9 cellular contexts compared by ENCODE assay signal in the genomic region with DNA sequence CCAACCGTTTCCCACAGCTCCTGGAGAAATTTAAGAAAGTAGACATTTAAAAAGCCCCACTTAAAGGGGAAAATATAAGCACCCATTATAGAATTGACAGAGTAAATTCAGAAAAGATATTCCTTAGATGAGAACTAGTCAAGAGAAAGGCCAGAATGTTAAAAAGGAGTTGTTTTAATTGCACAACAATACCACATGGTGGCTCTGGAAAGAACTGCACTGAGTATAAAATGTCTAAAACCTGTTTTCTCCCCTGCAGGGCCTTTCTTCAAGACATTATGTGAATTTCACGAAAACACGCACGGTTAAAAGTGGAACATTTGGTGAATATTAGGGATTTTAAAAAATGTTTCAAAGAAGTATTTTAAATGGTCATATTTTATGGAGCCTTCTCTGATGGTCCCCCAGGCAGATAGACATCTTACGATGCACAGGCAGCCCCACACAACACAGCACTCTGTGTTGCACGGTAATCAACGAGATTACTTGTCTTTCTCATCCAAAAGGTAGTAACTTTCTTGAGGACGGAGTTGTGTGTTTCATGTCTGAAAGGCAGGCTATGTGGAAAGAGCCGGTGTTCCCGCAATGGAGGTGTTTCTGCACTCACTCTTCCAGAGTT.
DNase-seq lines count a peak whose midpoint lies in the region; ATAC-seq and TF ChIP-seq lines count a peak whose summit lies in the region.
"Had no signal": no experiment of that assay in that cellular context is flagged by ENCODE, and none has a peak within 500 bp of the region (broad histone marks: within the 10 kb centered on the region; RNA-seq: fewer than 3 reads in every experiment).

No MANE protein-coding gene starts in this region.

- H3K27ac Mint-ChIP-seq in mesothelial cell of epicardium: no peak overlapping the region
- H3K27ac Mint-ChIP-seq in natural killer cell treated with Interleukin-12 subunit alpha and Interleukin-12 subunit beta and Interleukin-15 and Interleukin-18, amount 100 ng/mL, for 72 hours: no peak overlapping the region

- peaks cover 9% of the 10 kb centered on the region for H3K27me3 Mint-ChIP-seq in mesothelial cell of epicardium (ENCODE audit: low read depth)
- H3K27me3 Mint-ChIP-seq in natural killer cell treated with Interleukin-12 subunit alpha and Interleukin-12 subunit beta and Interleukin-15 and Interleukin-18, amount 100 ng/mL, for 72 hours: peaks cover 0 to 6% of the 10 kb centered on the region in 2 donors

- no peak overlapping the region for H3K4me3 Mint-ChIP-seq in mesothelial cell of epicardium
- H3K4me3 Mint-ChIP-seq in natural killer cell treated with Interleukin-12 subunit alpha and Interleukin-12 subunit beta and Interleukin-15 and Interleukin-18, amount 100 ng/mL, for 72 hours: no peak overlapping the region

- H3K36me3 Mint-ChIP-seq in mesothelial cell of epicardium: no peaks in the 10 kb centered on the region
- H3K36me3 Mint-ChIP-seq in natural killer cell treated with Interleukin-12 subunit alpha and Interleukin-12 subunit beta and Interleukin-15 and Interleukin-18, amount 100 ng/mL, for 72 hours: no peaks in the 10 kb centered on the region

- ATAC-seq in GM19023 (IDR thresholded peaks at IDR 0.05; ENCODE audit: unreplicated experiment): no peak
- no peak for ATAC-seq in GM18517 (IDR thresholded peaks at IDR 0.05; ENCODE audit: unreplicated experiment)
- ATAC-seq in natural killer cell treated with Interleukin-12 subunit alpha and Interleukin-12 subunit beta and Interleukin-15 and Interleukin-18, amount 100 ng/mL, for 72 hours: no peak

- DNase-seq in COLO829 (ENCODE audit: low spot score) (peak; percentile 66), NB4 (ENCODE audit: low read depth) (peak; percentile 22), choroid plexus epithelial cell (ENCODE audit: low read depth) (peak; percentile 74), mesothelial cell of epicardium (ENCODE audit: low spot score in 2 of 2, unreplicated experiment in 2 of 2) (no peak)
- no peak for DNase-seq in activated CD4-positive, alpha-beta T cell treated with anti-CD3 and anti-CD28 coated beads, Interleukin-2, amount 50 U/mL, for 1 hour
- no peak for DNase-seq in natural killer cell treated with Interleukin-12 subunit alpha and Interleukin-12 subunit beta and Interleukin-15 and Interleukin-18, amount 100 ng/mL, for 72 hours (ENCODE audit: low spot score)
- DNase-seq: activated naive CD4-positive, alpha-beta T cell treated with Interleukin-2 at 50 U/mL for 16 hours had no signal

- TF ChIP-seq CTCF in NB4 (IDR thresholded peaks at IDR 0.05; ENCODE audit: low read depth, low read length) (no peak), choroid plexus epithelial cell (conservative IDR thresholded peaks at IDR 0.05; ENCODE audit: low read depth, low read length) (peak; percentile 69), mesothelial cell of epicardium (IDR thresholded peaks at IDR 0.05; ENCODE audit: unreplicated experiment) (peak; percentile 57)

- no peak overlapping the region for H3K4me3 ChIP-seq in NB4 (ENCODE audit: low read depth, low read length)
- H3K4me3 ChIP-seq in choroid plexus epithelial cell (ENCODE audit: low read depth, low read length): no peak overlapping the region

- no peak for TF ChIP-seq POLR2A in NB4 (IDR thresholded peaks at IDR 0.05; ENCODE audit: extremely low read depth, insufficient read length)

- H3K9me3 Mint-ChIP-seq in mesothelial cell of epicardium: peaks cover 8% of the 10 kb centered on the region
- H3K9me3 Mint-ChIP-seq in natural killer cell treated with Interleukin-12 subunit alpha and Interleukin-12 subunit beta and Interleukin-15 and Interleukin-18, amount 100 ng/mL, for 72 hours: no peaks in the 10 kb centered on the region

- H3K4me1 Mint-ChIP-seq in mesothelial cell of epicardium: no peaks in the 10 kb centered on the region
- no peaks in the 10 kb centered on the region for H3K4me1 Mint-ChIP-seq in natural killer cell treated with Interleukin-12 subunit alpha and Interleukin-12 subunit beta and Interleukin-15 and Interleukin-18, amount 100 ng/mL, for 72 hours (ENCODE audit: low read depth in 2 of 2)

Comparison
In these comparisons a context has a peak if more than half of its experiments do, and no peak if none do; other contexts are left out.
1. DNase-seq: peak in COLO829 (single experiment), NB4 (single experiment) and choroid plexus epithelial cell (single experiment); none in mesothelial cell of epicardium (0 of 2), activated CD4-positive, alpha-beta T cell treated with anti-CD3 and anti-CD28 coated beads, Interleukin-2, amount 50 U/mL, for 1 hour (single experiment) and natural killer cell treated with Interleukin-12 subunit alpha and Interleukin-12 subunit beta and Interleukin-15 and Interleukin-18, amount 100 ng/mL, for 72 hours (single experiment).